In the genomic region with DNA sequence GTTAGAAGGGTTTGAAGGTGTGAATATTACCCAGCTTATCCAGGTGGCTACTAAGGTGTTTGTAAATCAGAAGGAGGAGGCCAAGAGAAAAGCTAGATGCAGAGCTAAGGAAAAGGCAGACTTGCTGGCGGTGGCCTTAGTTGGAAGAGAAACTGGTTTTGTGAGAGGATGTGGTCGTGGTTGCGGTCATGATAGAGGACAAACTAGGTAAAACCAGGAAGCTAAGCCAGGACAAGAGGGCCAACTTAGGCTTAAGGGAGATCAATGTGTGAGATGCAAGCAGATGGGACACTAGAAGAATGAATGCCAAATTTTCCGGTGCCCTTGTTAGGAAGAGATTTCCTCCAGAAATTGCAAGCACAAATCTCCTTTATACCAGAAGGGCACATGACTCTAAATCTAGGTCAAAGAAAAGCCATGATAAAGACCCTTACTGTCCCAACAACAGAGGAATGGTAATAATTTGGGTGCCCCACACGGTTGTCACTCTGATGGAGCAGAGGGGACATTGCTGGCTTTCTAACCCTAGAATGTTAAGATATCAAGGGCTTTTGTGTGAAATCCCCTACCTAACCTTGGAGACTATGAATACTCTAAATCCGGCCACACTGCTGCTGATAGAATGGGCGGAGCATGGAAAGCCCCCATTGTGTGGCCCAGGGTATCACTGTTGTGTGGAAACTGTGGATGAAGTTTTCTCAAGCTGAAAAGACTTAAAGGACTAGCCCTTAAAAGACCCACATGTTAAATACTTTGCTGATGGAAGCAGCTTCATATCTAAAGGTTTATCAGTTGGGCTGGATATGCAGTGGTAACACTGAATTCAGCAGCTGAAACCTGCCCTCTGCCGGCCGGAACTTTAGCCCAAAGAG, we compare ENCODE assay signal across 8 cellular contexts. TPM values are rescaled to one million over a fixed set of nuclear protein-coding genes. Genes with fewer than 3 reads are reported as not detected.
DNase-seq lines count a peak whose midpoint lies in the region; ATAC-seq, FAIRE-seq and TF ChIP-seq lines count a peak whose summit lies in the region.

No MANE protein-coding gene starts in this region.

- POLR2A ChIA-PET in activated naive CD8-positive, alpha-beta T cell treated with anti-CD3 and anti-CD28 coated beads, Interleukin-2, amount 10 ng/mL, durations not matched to agents 7 days and 5 days (lab: Charles Lee): interaction anchor here (0.6 to 1.6 kb wide), 3 partner anchors 38 to 149 kb away, joined by 3 to 4 read pairs (median 3); no protein-coding TSS in a partner anchor

- DNase-seq in 8988T (peak; percentile 18), GM12864 (ENCODE audit: low read depth) (peak; percentile 79), NCI-H69 (lab: John Stamatoyannopoulos, UW) (peak; percentile 56), NCI-H2196 treated with DMSO at 0.1 percent for 48 hours (lab: John Stamatoyannopoulos, UW; ENCODE audit: unreplicated experiment) (no peak), frontal cortex (ENCODE audit: low spot score in 2 of 2) (no peak)
- DNase-seq in activated naive CD8-positive, alpha-beta T cell treated with anti-CD3 and anti-CD28 coated beads, Interleukin-2, amount 10 ng/mL, durations not matched to agents 7 days and 5 days: peak; percentile 53
- DNase-seq in stimulated activated effector memory CD8-positive, alpha-beta T cell treated with anti-CD3 and anti-CD28 coated beads, Interleukin-12 subunit alpha, Interleukin-12 subunit beta, amount 100 ng/mL, for 72 hours (ENCODE audit: low spot score in 2 of 2): peak in 1 of 2 donors; percentile 22

- FAIRE-seq in frontal cortex (lab: Jason Lieb, UNC): no peak

- H3K27me3 Mint-ChIP-seq in activated naive CD8-positive, alpha-beta T cell treated with anti-CD3 and anti-CD28 coated beads, Interleukin-2, amount 10 ng/mL, durations not matched to agents 7 days and 5 days: peaks cover 9% of the 10 kb centered on the region

- H3K4me1 Mint-ChIP-seq in activated naive CD8-positive, alpha-beta T cell treated with anti-CD3 and anti-CD28 coated beads, Interleukin-2, amount 10 ng/mL, durations not matched to agents 7 days and 5 days: peaks cover 23% of the 10 kb centered on the region
- peaks cover 50% of the 10 kb centered on the region for H3K4me1 Mint-ChIP-seq in stimulated activated effector memory CD8-positive, alpha-beta T cell treated with anti-CD3 and anti-CD28 coated beads, Interleukin-12 subunit alpha, Interleukin-12 subunit beta, amount 100 ng/mL, for 72 hours

- peak overlapping the region; percentile 54 for H3K4me3 Mint-ChIP-seq in activated naive CD8-positive, alpha-beta T cell treated with anti-CD3 and anti-CD28 coated beads, Interleukin-2, amount 10 ng/mL, durations not matched to agents 7 days and 5 days
- peak overlapping the region; percentile 27 for H3K4me3 Mint-ChIP-seq in stimulated activated effector memory CD8-positive, alpha-beta T cell treated with anti-CD3 and anti-CD28 coated beads, Interleukin-12 subunit alpha, Interleukin-12 subunit beta, amount 100 ng/mL, for 72 hours

- peaks cover 28% of the 10 kb centered on the region for H3K36me3 Mint-ChIP-seq in activated naive CD8-positive, alpha-beta T cell treated with anti-CD3 and anti-CD28 coated beads, Interleukin-2, amount 10 ng/mL, durations not matched to agents 7 days and 5 days
- H3K36me3 Mint-ChIP-seq in stimulated activated effector memory CD8-positive, alpha-beta T cell treated with anti-CD3 and anti-CD28 coated beads, Interleukin-12 subunit alpha, Interleukin-12 subunit beta, amount 100 ng/mL, for 72 hours: peaks cover 7% of the 10 kb centered on the region

- H3K4me3 ChIP-seq in GM12864 (ENCODE audit: low read depth, low read length): no peak overlapping the region

- peak overlapping the region; percentile 83 for H3K27ac Mint-ChIP-seq in activated naive CD8-positive, alpha-beta T cell treated with anti-CD3 and anti-CD28 coated beads, Interleukin-2, amount 10 ng/mL, durations not matched to agents 7 days and 5 days
- H3K27ac Mint-ChIP-seq in stimulated activated effector memory CD8-positive, alpha-beta T cell treated with anti-CD3 and anti-CD28 coated beads, Interleukin-12 subunit alpha, Interleukin-12 subunit beta, amount 100 ng/mL, for 72 hours: peak overlapping the region; percentile 65

- ATAC-seq in HG02642 (IDR thresholded peaks at IDR 0.05; ENCODE audit: poor library complexity, unreplicated experiment): peak; percentile 59
- ATAC-seq in activated naive CD8-positive, alpha-beta T cell treated with anti-CD3 and anti-CD28 coated beads, Interleukin-2, amount 10 ng/mL, durations not matched to agents 7 days and 5 days (ENCODE audit: low read depth): peak; percentile 73
- ATAC-seq in stimulated activated effector memory CD8-positive, alpha-beta T cell treated with anti-CD3 and anti-CD28 coated beads, Interleukin-12 subunit alpha, Interleukin-12 subunit beta, amount 100 ng/mL, for 72 hours: peak; percentile 67

- H3K9me3 Mint-ChIP-seq in activated naive CD8-positive, alpha-beta T cell treated with anti-CD3 and anti-CD28 coated beads, Interleukin-2, amount 10 ng/mL, durations not matched to agents 7 days and 5 days: peaks cover 27% of the 10 kb centered on the region
- H3K9me3 Mint-ChIP-seq in stimulated activated effector memory CD8-positive, alpha-beta T cell treated with anti-CD3 and anti-CD28 coated beads, Interleukin-12 subunit alpha, Interleukin-12 subunit beta, amount 100 ng/mL, for 72 hours: peaks cover 11% of the 10 kb centered on the region

- peak; percentile 66 for TF ChIP-seq CTCF in GM12864 (IDR thresholded peaks at IDR 0.05; ENCODE audit: low read depth, low read length, missing control alignments)

RNA-seq across cellular contexts. Expression of gene IL22RA2, which starts 7.8 kb away (rescaled TPM):
- total RNA-seq in activated naive CD8-positive, alpha-beta T cell treated with anti-CD3 and anti-CD28 coated beads, Interleukin-2, amount 10 ng/mL, durations not matched to agents 7 days and 5 days: not detected
- total RNA-seq in frontal cortex: not detected

RNA-seq across cellular contexts. Expression of gene IFNGR1, which starts 53.6 kb away (rescaled TPM):
- 10 to 100 TPM; 29.1 to 29.8 TPM for total RNA-seq in activated naive CD8-positive, alpha-beta T cell treated with anti-CD3 and anti-CD28 coated beads, Interleukin-2, amount 10 ng/mL, durations not matched to agents 7 days and 5 days
- 66.4 TPM for total RNA-seq in frontal cortex

Comparison
In these comparisons a context has a peak if more than half of its experiments do, and no peak if none do; other contexts are left out.
1. DNase-seq: peak in 8988T (single experiment), GM12864 (single experiment), NCI-H69 (single experiment) and activated naive CD8-positive, alpha-beta T cell treated with anti-CD3 and anti-CD28 coated beads, Interleukin-2, amount 10 ng/mL, durations not matched to agents 7 days and 5 days (single experiment); none in NCI-H2196 treated with DMSO at 0.1 percent for 48 hours (single experiment) and frontal cortex (0 of 2).
2. Peak in every context shown above with its lines, with median percentiles within 50 percentile points of each other: ATAC-seq.